In the genomic region with DNA sequence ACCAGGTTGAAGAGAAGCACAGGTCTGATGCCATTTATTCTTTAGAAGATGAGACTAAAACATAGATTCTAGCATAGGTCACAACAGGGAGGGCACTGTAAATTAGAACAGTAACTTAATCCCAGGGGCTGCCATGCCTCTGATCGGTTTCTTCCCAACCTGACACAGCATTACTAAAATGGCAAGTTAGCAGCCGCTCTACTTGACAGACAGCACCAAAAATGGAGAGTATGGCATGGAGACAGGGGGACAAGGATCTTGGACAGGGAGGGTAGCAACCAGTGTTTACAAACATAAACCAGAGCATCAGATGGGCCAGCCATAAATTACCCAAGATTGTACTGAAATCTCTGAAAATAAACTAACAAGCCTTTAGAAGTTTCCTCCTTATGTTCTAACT, we compare ENCODE assay signal across 23 cellular contexts. TPM values are rescaled to one million over a fixed set of nuclear protein-coding genes. Genes with fewer than 3 reads are reported as not detected.
DNase-seq lines count a peak whose midpoint lies in the region; ATAC-seq, FAIRE-seq and TF ChIP-seq lines count a peak whose summit lies in the region.
"Had no signal": no experiment of that assay in that cellular context is flagged by ENCODE, and none has a peak within 500 bp of the region (broad histone marks: within the 10 kb centered on the region; RNA-seq: fewer than 3 reads in every experiment).

No MANE protein-coding gene starts in this region.

- no peak for TF ChIP-seq POLR2A in esophagus squamous epithelium (IDR thresholded peaks at IDR 0.05)

- peaks cover 0 to 62% (median 0%) of the 10 kb centered on the region in 3 donors for H3K4me1 ChIP-seq in esophagus squamous epithelium
- peaks cover 63% of the 10 kb centered on the region for H3K4me1 ChIP-seq in psoas muscle
- H3K4me1 ChIP-seq: prostate gland had no signal

- no peak for TF ChIP-seq CTCF in HFFc6 (IDR thresholded peaks at IDR 0.05)
- TF ChIP-seq CTCF in esophagus squamous epithelium (IDR thresholded peaks at IDR 0.05): no peak
- TF ChIP-seq CTCF in psoas muscle (IDR thresholded peaks at IDR 0.05): no peak

- intact Hi-C loops in esophagus squamous epithelium (cut with DNase I) (no loop called here), psoas muscle (cut with DNase I) (loop anchor here in 1 of 2 donors (10.0 kb wide), 1 partner anchor 271 kb away; no protein-coding TSS in a partner anchor)

- H3K9me3 Mint-ChIP-seq in HFFc6: no peaks in the 10 kb centered on the region
- H3K9me3 Mint-ChIP-seq: activated B cell treated with CpG ODN at 0.5 μM for 24 hours; activated naive CD4-positive, alpha-beta T cell treated with anti-CD3 and anti-CD28 coated beads for 36 hours; T-cell had no signal

- peak in 3 of 4 donors; percentile 29 to 53 (median 46) for ATAC-seq in psoas muscle
- ATAC-seq: activated CD8-positive, alpha-beta memory T cell treated with anti-CD3 and anti-CD28 coated beads, Interleukin-2, amount 10 ng/mL, durations not matched to agents 7 days and 5 days; left colon; naive thymus-derived CD4-positive, alpha-beta T cell; T-cell had no signal

- H3K4me3 ChIP-seq in esophagus squamous epithelium (peak overlapping the region in 1 of 4 donors; percentile 4), psoas muscle (peak overlapping the region; percentile 43)
- H3K4me3 ChIP-seq: prostate gland, thyroid gland had no signal

- peaks cover 40% of the 10 kb centered on the region for H3K4me1 Mint-ChIP-seq in HFFc6 (ENCODE audit: low read depth)

- H3K36me3 ChIP-seq in esophagus squamous epithelium (peaks cover 0 to 15% (median 0%) of the 10 kb centered on the region in 3 donors), psoas muscle (ENCODE audit: insufficient read depth in 1 of 2, low read depth in 1 of 2) (peaks cover 0 to 14% of the 10 kb centered on the region in 2 donors)
- H3K36me3 ChIP-seq: prostate gland, thyroid gland had no signal

- no peak for FAIRE-seq in HTR-8/SVneo (lab: Jason Lieb, UNC)
- FAIRE-seq: bronchial epithelial cell, H54 had no signal

- H3K27me3 ChIP-seq in esophagus squamous epithelium (no peaks in the 10 kb centered on the region), psoas muscle (ENCODE audit: insufficient read depth in 3 of 3, low read length in 2 of 3) (no peaks in the 10 kb centered on the region)
- H3K27me3 ChIP-seq: thyroid gland had no signal

- H3K27ac Mint-ChIP-seq in HFFc6: peak overlapping the region; percentile 24; the same call in 1 of the 2 replicates
- H3K27ac Mint-ChIP-seq: activated B cell treated with CpG ODN at 0.5 μM for 24 hours; activated CD8-positive, alpha-beta memory T cell treated with anti-CD3 and anti-CD28 coated beads, Interleukin-2, amount 10 ng/mL, durations not matched to agents 7 days and 5 days; activated naive CD4-positive, alpha-beta T cell treated with anti-CD3 and anti-CD28 coated beads for 36 hours; naive thymus-derived CD4-positive, alpha-beta T cell; T-cell had no signal

- no peaks in the 10 kb centered on the region for H3K9me3 ChIP-seq in esophagus squamous epithelium
- H3K9me3 ChIP-seq in psoas muscle: no peaks in the 10 kb centered on the region
- H3K9me3 ChIP-seq: prostate gland, thyroid gland had no signal

- peak; percentile 36 for DNase-seq in DMS53 (lab: John Stamatoyannopoulos, UW)
- DNase-seq in DMS53 treated with DMSO at 0.1 percent for 48 hours (lab: John Stamatoyannopoulos, UW; ENCODE audit: unreplicated experiment): no peak
- DNase-seq in HFFc6: no peak
- no peak for DNase-seq in esophagus squamous epithelium (lab: John Stamatoyannopoulos, UW)
- no peak for DNase-seq in psoas muscle
- DNase-seq in NCI-H2081 (lab: John Stamatoyannopoulos, UW): no peak
- no peak for DNase-seq in GDM1 (lab: John Stamatoyannopoulos, UW)
- no peak for DNase-seq in HTR-8/SVneo (ENCODE audit: insufficient read length, low spot score)
- DNase-seq: activated B cell treated with CpG ODN at 0.5 μM for 24 hours; activated CD8-positive, alpha-beta memory T cell treated with anti-CD3 and anti-CD28 coated beads, Interleukin-2, amount 10 ng/mL, durations not matched to agents 7 days and 5 days; activated naive CD4-positive, alpha-beta T cell treated with anti-CD3 and anti-CD28 coated beads for 36 hours; left colon; MM.1S; naive thymus-derived CD4-positive, alpha-beta T cell; NCI-H1930; NCI-H748 treated with DMSO at 0.1 percent for 48 hours; RPMI8226; T-cell; thyroid gland had no signal

- peaks cover 29% of the 10 kb centered on the region for H3K36me3 Mint-ChIP-seq in HFFc6 (ENCODE audit: low read depth)

- H3K27ac ChIP-seq in esophagus squamous epithelium: peak overlapping the region in 3 of 4 donors; percentile 6 to 19 (median 11)
- H3K27ac ChIP-seq in psoas muscle: peak overlapping the region; percentile 99
- H3K27ac ChIP-seq: 22Rv1, prostate gland, thyroid gland had no signal

- no peaks in the 10 kb centered on the region for H3K27me3 Mint-ChIP-seq in HFFc6 (ENCODE audit: insufficient read depth)
- H3K27me3 Mint-ChIP-seq: activated B cell treated with CpG ODN at 0.5 μM for 24 hours; activated CD8-positive, alpha-beta memory T cell treated with anti-CD3 and anti-CD28 coated beads, Interleukin-2, amount 10 ng/mL, durations not matched to agents 7 days and 5 days; naive thymus-derived CD4-positive, alpha-beta T cell; T-cell had no signal

- H3K4me3 Mint-ChIP-seq in HFFc6: peak overlapping the region; percentile 47
- H3K4me3 Mint-ChIP-seq: activated B cell treated with CpG ODN at 0.5 μM for 24 hours; activated CD8-positive, alpha-beta memory T cell treated with anti-CD3 and anti-CD28 coated beads, Interleukin-2, amount 10 ng/mL, durations not matched to agents 7 days and 5 days; activated naive CD4-positive, alpha-beta T cell treated with anti-CD3 and anti-CD28 coated beads for 36 hours; T-cell had no signal

- WGBS in esophagus squamous epithelium, 2 donors: 70 to 89% methylated on average over 2 of the region's 2 CpGs
- WGBS in psoas muscle, 3 donors: 28 to 46% (median 38%) methylated on average over 2 of the region's 2 CpGs

RNA-seq across cellular contexts. Expression of a gene that starts 5.9 kb away (rescaled TPM):
- total RNA-seq in HFFc6 (2021; fragmentation: NEBNext Ultra II Directional; extraction: Animal tissue kit (Norgen Biotek cat#: 25700)): 10 to 100 TPM; 30.5 to 48.9 (median 43.8) TPM
- total RNA-seq in esophagus squamous epithelium (1 to 10 TPM; 1.4 to 7.4 (median 4.9) TPM), psoas muscle (10 to 100 TPM in 2 of 4 donors, 1 to 10 TPM in 2; 5.2 to 15.5 (median 9.3) TPM)
- 1 to 10 TPM; 4.7 to 6.1 (median 4.8) TPM for polyA plus RNA-seq in psoas muscle
